1 cellular context compared by ENCODE assay signal in genomic region chr2:134087371-134087921, GRCh38.
TF ChIP-seq lines count a peak whose summit lies in the region.

No MANE protein-coding gene starts in this region.

TF ChIP-seq in HepG2, 621 proteins besides CTCF, POLR2A, EP300 and RAD21 (continued from another document):
- TF ChIP-seq, protein P1, sequence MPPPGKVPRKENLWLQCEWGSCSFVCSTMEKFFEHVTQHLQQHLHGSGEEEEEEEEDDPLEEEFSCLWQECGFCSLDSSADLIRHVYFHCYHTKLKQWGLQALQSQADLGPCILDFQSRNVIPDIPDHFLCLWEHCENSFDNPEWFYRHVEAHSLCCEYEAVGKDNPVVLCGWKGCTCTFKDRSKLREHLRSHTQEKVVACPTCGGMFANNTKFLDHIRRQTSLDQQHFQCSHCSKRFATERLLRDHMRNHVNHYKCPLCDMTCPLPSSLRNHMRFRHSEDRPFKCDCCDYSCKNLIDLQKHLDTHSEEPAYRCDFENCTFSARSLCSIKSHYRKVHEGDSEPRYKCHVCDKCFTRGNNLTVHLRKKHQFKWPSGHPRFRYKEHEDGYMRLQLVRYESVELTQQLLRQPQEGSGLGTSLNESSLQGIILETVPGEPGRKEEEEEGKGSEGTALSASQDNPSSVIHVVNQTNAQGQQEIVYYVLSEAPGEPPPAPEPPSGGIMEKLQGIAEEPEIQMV (CRISPR knock-in tag; IDR thresholded peaks at IDR 0.05; ENCODE audit: low read depth): no peak
- TF ChIP-seq SALL1 (CRISPR knock-in tag; IDR thresholded peaks at IDR 0.05) (peak; percentile 18; the same call in 1 of the 2 replicates), SP2 (CRISPR knock-in tag; IDR thresholded peaks at IDR 0.05) (no peak), ZFP62 (CRISPR knock-in tag; IDR thresholded peaks at IDR 0.05) (no peak), SP5 (CRISPR knock-in tag; IDR thresholded peaks at IDR 0.05; ENCODE audit: borderline replicate concordance, low read depth) (0 out of 2 replicates have a peak, but pooled peaks have one; percentile 16), ZNF274 (CRISPR knock-in tag; IDR thresholded peaks at IDR 0.05) (no peak), ZNF350 (CRISPR knock-in tag; IDR thresholded peaks at IDR 0.05; ENCODE audit: borderline replicate concordance, low read depth) (no peak), NR1H2 (CRISPR knock-in tag; IDR thresholded peaks at IDR 0.05; ENCODE audit: borderline replicate concordance, low read depth) (no peak), HCFC1 (IDR thresholded peaks at IDR 0.05; ENCODE audit: low read depth, low read length) (no peak), ZNF7 (CRISPR knock-in tag; IDR thresholded peaks at IDR 0.05) (no peak), ZNF772 (CRISPR knock-in tag; IDR thresholded peaks at IDR 0.05) (no peak), BRD4 (CRISPR knock-in tag; IDR thresholded peaks at IDR 0.05) (no peak), TBX2 (CRISPR knock-in tag; IDR thresholded peaks at IDR 0.05; ENCODE audit: borderline replicate concordance) (0 out of 2 replicates have a peak, but pooled peaks have one; percentile 41), MED13 (CRISPR knock-in tag; IDR thresholded peaks at IDR 0.05) (no peak), ZNF839 (CRISPR knock-in tag; IDR thresholded peaks at IDR 0.05; ENCODE audit: borderline replicate concordance) (no peak), SOX5 (CRISPR knock-in tag; IDR thresholded peaks at IDR 0.05; ENCODE audit: borderline replicate concordance) (peak; percentile 33; the same call in 1 of the 2 replicates), ZBTB10 (CRISPR knock-in tag; IDR thresholded peaks at IDR 0.05; ENCODE audit: borderline replicate concordance) (no peak), ZSCAN21 (CRISPR knock-in tag; IDR thresholded peaks at IDR 0.05; ENCODE audit: borderline replicate concordance) (no peak), ARID2 (CRISPR knock-in tag; IDR thresholded peaks at IDR 0.05; ENCODE audit: borderline replicate concordance) (no peak), MBD4 (IDR thresholded peaks at IDR 0.05; ENCODE audit: borderline replicate concordance, low read length) (no peak), ZNF20 (CRISPR knock-in tag; IDR thresholded peaks at IDR 0.05) (no peak), U2AF2 (IDR thresholded peaks at IDR 0.05; ENCODE audit: low read depth, low read length) (no peak), MTA3 (CRISPR knock-in tag; IDR thresholded peaks at IDR 0.05) (no peak), SOX13 (IDR thresholded peaks at IDR 0.05) (no peak; the same call in 1 of the 2 replicates), SOX13 (CRISPR knock-in tag; conservative IDR thresholded peaks at IDR 0.05 in 1 of 2, IDR thresholded peaks at IDR 0.05 in 1 of 2) (peak in 1 of 2 experiments; percentile 80; a peak in 2 of 4 replicates), SP4 (CRISPR knock-in tag; IDR thresholded peaks at IDR 0.05) (no peak), MZF1 (CRISPR knock-in tag; IDR thresholded peaks at IDR 0.05; ENCODE audit: borderline replicate concordance) (no peak), ZSCAN25 (CRISPR knock-in tag; IDR thresholded peaks at IDR 0.05) (no peak), PAF1 (CRISPR knock-in tag; IDR thresholded peaks at IDR 0.05) (no peak), ZC3H13 (CRISPR knock-in tag; IDR thresholded peaks at IDR 0.05) (no peak), ZBTB7B (CRISPR knock-in tag; IDR thresholded peaks at IDR 0.05) (no peak), PCBP1 (IDR thresholded peaks at IDR 0.05; ENCODE audit: borderline replicate concordance, low read depth, low read length) (no peak), SPEN (CRISPR knock-in tag; IDR thresholded peaks at IDR 0.05; ENCODE audit: low read depth) (no peak), ZNF224 (CRISPR knock-in tag; IDR thresholded peaks at IDR 0.05) (no peak), WIZ (CRISPR knock-in tag; IDR thresholded peaks at IDR 0.05) (no peak), EEA1 (CRISPR knock-in tag; IDR thresholded peaks at IDR 0.05; ENCODE audit: borderline replicate concordance) (no peak), BCL6 (CRISPR knock-in tag; IDR thresholded peaks at IDR 0.05) (no peak), ZBTB1 (CRISPR knock-in tag; IDR thresholded peaks at IDR 0.05; ENCODE audit: borderline replicate concordance) (no peak), ZNF282 (IDR thresholded peaks at IDR 0.05; ENCODE audit: partially characterized antibody) (no peak), KLF9 (CRISPR knock-in tag; IDR thresholded peaks at IDR 0.05; ENCODE audit: low read depth) (no peak), ZNF225 (CRISPR knock-in tag; IDR thresholded peaks at IDR 0.05) (no peak), MIER3 (CRISPR knock-in tag; IDR thresholded peaks at IDR 0.05; ENCODE audit: borderline replicate concordance) (0 out of 2 replicates have a peak, but pooled peaks have one; percentile 15), BRCA1 (CRISPR knock-in tag; IDR thresholded peaks at IDR 0.05) (no peak)
- TF ChIP-seq, protein P2, sequence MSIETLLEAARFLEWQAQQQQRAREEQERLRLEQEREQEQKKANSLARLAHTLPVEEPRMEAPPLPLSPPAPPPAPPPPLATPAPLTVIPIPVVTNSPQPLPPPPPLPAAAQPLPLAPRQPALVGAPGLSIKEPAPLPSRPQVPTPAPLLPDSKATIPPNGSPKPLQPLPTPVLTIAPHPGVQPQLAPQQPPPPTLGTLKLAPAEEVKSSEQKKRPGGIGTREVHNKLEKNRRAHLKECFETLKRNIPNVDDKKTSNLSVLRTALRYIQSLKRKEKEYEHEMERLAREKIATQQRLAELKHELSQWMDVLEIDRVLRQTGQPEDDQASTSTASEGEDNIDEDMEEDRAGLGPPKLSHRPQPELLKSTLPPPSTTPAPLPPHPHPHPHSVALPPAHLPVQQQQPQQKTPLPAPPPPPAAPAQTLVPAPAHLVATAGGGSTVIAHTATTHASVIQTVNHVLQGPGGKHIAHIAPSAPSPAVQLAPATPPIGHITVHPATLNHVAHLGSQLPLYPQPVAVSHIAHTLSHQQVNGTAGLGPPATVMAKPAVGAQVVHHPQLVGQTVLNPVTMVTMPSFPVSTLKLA (IDR thresholded peaks at IDR 0.05): no peak
- TF ChIP-seq, protein P3, sequence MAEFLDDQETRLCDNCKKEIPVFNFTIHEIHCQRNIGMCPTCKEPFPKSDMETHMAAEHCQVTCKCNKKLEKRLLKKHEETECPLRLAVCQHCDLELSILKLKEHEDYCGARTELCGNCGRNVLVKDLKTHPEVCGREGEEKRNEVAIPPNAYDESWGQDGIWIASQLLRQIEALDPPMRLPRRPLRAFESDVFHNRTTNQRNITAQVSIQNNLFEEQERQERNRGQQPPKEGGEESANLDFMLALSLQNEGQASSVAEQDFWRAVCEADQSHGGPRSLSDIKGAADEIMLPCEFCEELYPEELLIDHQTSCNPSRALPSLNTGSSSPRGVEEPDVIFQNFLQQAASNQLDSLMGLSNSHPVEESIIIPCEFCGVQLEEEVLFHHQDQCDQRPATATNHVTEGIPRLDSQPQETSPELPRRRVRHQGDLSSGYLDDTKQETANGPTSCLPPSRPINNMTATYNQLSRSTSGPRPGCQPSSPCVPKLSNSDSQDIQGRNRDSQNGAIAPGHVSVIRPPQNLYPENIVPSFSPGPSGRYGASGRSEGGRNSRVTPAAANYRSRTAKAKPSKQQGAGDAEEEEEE (CRISPR knock-in tag; IDR thresholded peaks at IDR 0.05; ENCODE audit: borderline replicate concordance): no peak
- TF ChIP-seq, protein P4, sequence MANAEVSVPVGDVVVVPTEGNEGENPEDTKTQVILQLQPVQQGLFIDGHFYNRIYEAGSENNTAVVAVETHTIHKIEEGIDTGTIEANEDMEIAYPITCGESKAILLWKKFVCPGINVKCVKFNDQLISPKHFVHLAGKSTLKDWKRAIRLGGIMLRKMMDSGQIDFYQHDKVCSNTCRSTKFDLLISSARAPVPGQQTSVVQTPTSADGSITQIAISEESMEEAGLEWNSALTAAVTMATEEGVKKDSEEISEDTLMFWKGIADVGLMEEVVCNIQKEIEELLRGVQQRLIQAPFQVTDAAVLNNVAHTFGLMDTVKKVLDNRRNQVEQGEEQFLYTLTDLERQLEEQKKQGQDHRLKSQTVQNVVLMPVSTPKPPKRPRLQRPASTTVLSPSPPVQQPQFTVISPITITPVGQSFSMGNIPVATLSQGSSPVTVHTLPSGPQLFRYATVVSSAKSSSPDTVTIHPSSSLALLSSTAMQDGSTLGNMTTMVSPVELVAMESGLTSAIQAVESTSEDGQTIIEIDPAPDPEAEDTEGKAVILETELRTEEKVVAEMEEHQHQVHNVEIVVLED (CRISPR knock-in tag; IDR thresholded peaks at IDR 0.05; ENCODE audit: borderline replicate concordance): no peak
- TF ChIP-seq, protein P5, sequence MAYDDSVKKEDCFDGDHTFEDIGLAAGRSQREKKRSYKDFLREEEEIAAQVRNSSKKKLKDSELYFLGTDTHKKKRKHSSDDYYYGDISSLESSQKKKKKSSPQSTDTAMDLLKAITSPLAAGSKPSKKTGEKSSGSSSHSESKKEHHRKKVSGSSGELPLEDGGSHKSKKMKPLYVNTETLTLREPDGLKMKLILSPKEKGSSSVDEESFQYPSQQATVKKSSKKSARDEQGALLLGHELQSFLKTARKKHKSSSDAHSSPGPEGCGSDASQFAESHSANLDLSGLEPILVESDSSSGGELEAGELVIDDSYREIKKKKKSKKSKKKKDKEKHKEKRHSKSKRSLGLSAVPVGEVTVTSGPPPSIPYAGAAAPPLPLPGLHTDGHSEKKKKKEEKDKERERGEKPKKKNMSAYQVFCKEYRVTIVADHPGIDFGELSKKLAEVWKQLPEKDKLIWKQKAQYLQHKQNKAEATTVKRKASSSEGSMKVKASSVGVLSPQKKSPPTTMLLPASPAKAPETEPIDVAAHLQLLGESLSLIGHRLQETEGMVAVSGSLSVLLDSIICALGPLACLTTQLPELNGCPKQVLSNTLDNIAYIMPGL (CRISPR knock-in tag; IDR thresholded peaks at IDR 0.05; ENCODE audit: borderline replicate concordance in 1 of 2, low read depth in 1 of 2): no peak
- TF ChIP-seq, protein P6, sequence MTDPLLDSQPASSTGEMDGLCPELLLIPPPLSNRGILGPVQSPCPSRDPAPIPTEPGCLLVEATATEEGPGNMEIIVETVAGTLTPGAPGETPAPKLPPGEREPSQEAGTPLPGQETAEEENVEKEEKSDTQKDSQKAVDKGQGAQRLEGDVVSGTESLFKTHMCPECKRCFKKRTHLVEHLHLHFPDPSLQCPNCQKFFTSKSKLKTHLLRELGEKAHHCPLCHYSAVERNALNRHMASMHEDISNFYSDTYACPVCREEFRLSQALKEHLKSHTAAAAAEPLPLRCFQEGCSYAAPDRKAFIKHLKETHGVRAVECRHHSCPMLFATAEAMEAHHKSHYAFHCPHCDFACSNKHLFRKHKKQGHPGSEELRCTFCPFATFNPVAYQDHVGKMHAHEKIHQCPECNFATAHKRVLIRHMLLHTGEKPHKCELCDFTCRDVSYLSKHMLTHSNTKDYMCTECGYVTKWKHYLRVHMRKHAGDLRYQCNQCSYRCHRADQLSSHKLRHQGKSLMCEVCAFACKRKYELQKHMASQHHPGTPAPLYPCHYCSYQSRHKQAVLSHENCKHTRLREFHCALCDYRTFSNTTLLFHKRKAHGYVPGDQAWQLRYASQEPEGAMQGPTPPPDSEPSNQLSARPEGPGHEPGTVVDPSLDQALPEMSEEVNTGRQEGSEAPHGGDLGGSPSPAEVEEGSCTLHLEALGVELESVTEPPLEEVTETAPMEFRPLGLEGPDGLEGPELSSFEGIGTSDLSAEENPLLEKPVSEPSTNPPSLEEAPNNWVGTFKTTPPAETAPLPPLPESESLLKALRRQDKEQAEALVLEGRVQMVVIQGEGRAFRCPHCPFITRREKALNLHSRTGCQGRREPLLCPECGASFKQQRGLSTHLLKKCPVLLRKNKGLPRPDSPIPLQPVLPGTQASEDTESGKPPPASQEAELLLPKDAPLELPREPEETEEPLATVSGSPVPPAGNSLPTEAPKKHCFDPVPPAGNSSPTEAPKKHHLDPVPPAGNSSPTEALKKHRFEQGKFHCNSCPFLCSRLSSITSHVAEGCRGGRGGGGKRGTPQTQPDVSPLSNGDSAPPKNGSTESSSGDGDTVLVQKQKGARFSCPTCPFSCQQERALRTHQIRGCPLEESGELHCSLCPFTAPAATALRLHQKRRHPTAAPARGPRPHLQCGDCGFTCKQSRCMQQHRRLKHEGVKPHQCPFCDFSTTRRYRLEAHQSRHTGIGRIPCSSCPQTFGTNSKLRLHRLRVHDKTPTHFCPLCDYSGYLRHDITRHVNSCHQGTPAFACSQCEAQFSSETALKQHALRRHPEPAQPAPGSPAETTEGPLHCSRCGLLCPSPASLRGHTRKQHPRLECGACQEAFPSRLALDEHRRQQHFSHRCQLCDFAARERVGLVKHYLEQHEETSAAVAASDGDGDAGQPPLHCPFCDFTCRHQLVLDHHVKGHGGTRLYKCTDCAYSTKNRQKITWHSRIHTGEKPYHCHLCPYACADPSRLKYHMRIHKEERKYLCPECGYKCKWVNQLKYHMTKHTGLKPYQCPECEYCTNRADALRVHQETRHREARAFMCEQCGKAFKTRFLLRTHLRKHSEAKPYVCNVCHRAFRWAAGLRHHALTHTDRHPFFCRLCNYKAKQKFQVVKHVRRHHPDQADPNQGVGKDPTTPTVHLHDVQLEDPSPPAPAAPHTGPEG (CRISPR knock-in tag; IDR thresholded peaks at IDR 0.05): no peak
- TF ChIP-seq, protein P7, sequence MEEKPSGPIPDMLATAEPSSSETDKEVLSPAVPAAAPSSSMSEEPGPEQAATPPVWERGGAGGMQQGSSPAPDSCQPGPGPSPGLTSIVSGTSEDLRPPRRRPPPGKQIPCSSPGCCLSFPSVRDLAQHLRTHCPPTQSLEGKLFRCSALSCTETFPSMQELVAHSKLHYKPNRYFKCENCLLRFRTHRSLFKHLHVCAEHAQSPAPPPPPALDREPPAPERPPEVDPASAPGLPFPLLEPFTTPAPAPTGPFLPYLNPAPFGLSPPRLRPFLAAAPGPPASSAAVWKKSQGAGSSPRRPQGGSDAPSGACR (CRISPR knock-in tag; IDR thresholded peaks at IDR 0.05): no peak
- TF ChIP-seq, protein P8, sequence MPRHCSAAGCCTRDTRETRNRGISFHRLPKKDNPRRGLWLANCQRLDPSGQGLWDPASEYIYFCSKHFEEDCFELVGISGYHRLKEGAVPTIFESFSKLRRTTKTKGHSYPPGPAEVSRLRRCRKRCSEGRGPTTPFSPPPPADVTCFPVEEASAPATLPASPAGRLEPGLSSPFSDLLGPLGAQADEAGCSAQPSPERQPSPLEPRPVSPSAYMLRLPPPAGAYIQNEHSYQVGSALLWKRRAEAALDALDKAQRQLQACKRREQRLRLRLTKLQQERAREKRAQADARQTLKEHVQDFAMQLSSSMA (CRISPR knock-in tag; IDR thresholded peaks at IDR 0.05): no peak
